Comparison of ENCODE assay signal across 23 cellular contexts in genomic region chr16:17866991-17867390, GRCh38.
DNase-seq lines count a peak whose midpoint lies in the region; FAIRE-seq and TF ChIP-seq lines count a peak whose summit lies in the region.
"Had no signal": no experiment of that assay in that cellular context is flagged by ENCODE, and none has a peak within 500 bp of the region (broad histone marks: within the 10 kb centered on the region; RNA-seq: fewer than 3 reads in every experiment).

No MANE protein-coding gene starts in this region.

- no peak overlapping the region for H4K8ac ChIP-seq in H1 (ENCODE audit: extremely low read depth, insufficient read depth, low read length)

- H3K9ac ChIP-seq in H1 (replicated peaks in 1 of 4; ENCODE audit: extremely low read depth in 1 of 4, low read depth in 3 of 4, low read length in 3 of 4), result no peak overlapping the region
- H3K9ac ChIP-seq: BLaER1 treated with 17β-estradiol and CSF1 and Interleukin-3, amounts not matched to agents 10 nM and 100 nM; GM23248 had no signal

- H2BK20ac ChIP-seq in H1 (ENCODE audit: low read length), result no peak overlapping the region

- H3K27ac ChIP-seq in H1 (ENCODE audit: low read depth, low read length), result no peak overlapping the region
- H3K27ac ChIP-seq: A549; BLaER1 treated with 17β-estradiol and CSF1 and Interleukin-3, amounts not matched to agents 10 nM and 100 nM; GM23248 had no signal

- TF ChIP-seq EP300 in H1 (IDR thresholded peaks at IDR 0.05; ENCODE audit: borderline replicate concordance in 1 of 2, low read depth in 2 of 2, low read length in 2 of 2), result no peak

- 98% methylated on average over 5 of the region's 5 CpGs; no CpG with 5 or more reads in 1 of the 2 experiments for WGBS in H1 (ENCODE audit: extremely low coverage in 1 of 2, insufficient coverage in 1 of 2, insufficient read length in 1 of 2, insufficient replicate concordance in 2 of 2, low coverage in 1 of 2, low lambda C conversion rate in 2 of 2, missing lambda C conversion rate in 1 of 2), 2 experiments

- no peak for TF ChIP-seq POLR2A in H1 (IDR thresholded peaks at IDR 0.05; ENCODE audit: control extremely low read depth in 1 of 2, low read depth in 2 of 2, low read length in 2 of 2)

- H3K27me3 Mint-ChIP-seq in nephron (ENCODE audit: low read depth), result no peaks in the 10 kb centered on the region

- no peaks in the 10 kb centered on the region for H3K79me2 ChIP-seq in H1 (ENCODE audit: control insufficient read depth in 1 of 2, insufficient read depth in 2 of 2, low read length in 2 of 2)

- no peak overlapping the region for H3K18ac ChIP-seq in H1 (ENCODE audit: extremely low read depth, low read length)

- POLR2A ChIA-PET in H1 (lab: Charles Lee; ENCODE audit: partially characterized antibody), result interaction anchor here (1.4 kb wide), 1 partner anchor 9 kb away, joined by 3 read pairs; no protein-coding TSS in a partner anchor

- no peak overlapping the region for H2AK5ac ChIP-seq in H1 (ENCODE audit: low read depth, low read length)

- H3K27me3 ChIP-seq in H1 (replicated peaks in 1 of 4; ENCODE audit: control insufficient read depth in 3 of 4, extremely low read depth in 1 of 4, insufficient read depth in 3 of 4, low read length in 3 of 4), result no peaks in the 10 kb centered on the region
- H3K27me3 ChIP-seq: BE2C; BLaER1 treated with 17β-estradiol and CSF1 and Interleukin-3, amounts not matched to agents 10 nM and 100 nM had no signal

- CTCF ChIA-PET in H1 (lab: Charles Lee; ENCODE audit: partially characterized antibody), result interaction anchor here (1.4 kb wide), 1 partner anchor 29 kb away, joined by 3 read pairs; no protein-coding TSS in a partner anchor

- DNase-seq in NCI-H82 (lab: John Stamatoyannopoulos, UW) (peak; percentile 20), NCI-H82 treated with DMSO at 0.1 percent for 48 hours (lab: John Stamatoyannopoulos, UW; ENCODE audit: unreplicated experiment) (no peak), H1 (ENCODE audit: low read depth in 1 of 2, low spot score in 2 of 2) (no peak), NCI-H2081 treated with DMSO at 0.1 percent for 48 hours (lab: John Stamatoyannopoulos, UW) (no peak), NCI-H1694 (lab: John Stamatoyannopoulos, UW) (no peak)
- no peak for DNase-seq in activated CD8-positive, alpha-beta memory T cell treated with anti-CD3 and anti-CD28 coated beads, Interleukin-2, amount 50 U/mL, for 4 hours
- DNase-seq: 8988T; ACHN; AML-193; BE2C; Calu3; CD4-positive, alpha-beta memory T cell; COR-L47; DMS53; DMS79 treated with DMSO at 0.1 percent for 48 hours; GM23248; H9 had no signal

- TF ChIP-seq CTCF in H1 (IDR thresholded peaks at IDR 0.05; ENCODE audit: control extremely low read depth in 1 of 3, insufficient read depth in 1 of 3, low read depth in 1 of 3, low read length in 3 of 3), result no peak
- TF ChIP-seq CTCF in nephron (IDR thresholded peaks at IDR 0.05; ENCODE audit: unreplicated experiment in 3 of 3), result no peak

- H3K23me2 ChIP-seq in H1 (ENCODE audit: low read depth, low read length), result no peaks in the 10 kb centered on the region

- H3K9me3 ChIP-seq in H1 (ENCODE audit: insufficient read depth in 2 of 2, low read depth in 1 of 2, low read length in 1 of 2), result no peaks in the 10 kb centered on the region; a peak in 1 of 4 replicates
- H3K9me3 ChIP-seq: A549; BE2C; BLaER1 treated with 17β-estradiol and CSF1 and Interleukin-3, amounts not matched to agents 10 nM and 100 nM had no signal

- H3K4me1 Mint-ChIP-seq in nephron, result no peaks in the 10 kb centered on the region
- H3K4me1 Mint-ChIP-seq: CD14-positive monocyte; CD4-positive, alpha-beta memory T cell had no signal

- no peak overlapping the region for H3K14ac ChIP-seq in H1 (ENCODE audit: insufficient read length)

- no peak overlapping the region for H2BK12ac ChIP-seq in H1 (ENCODE audit: low read depth, low read length)

- H2AFZ ChIP-seq in H1 (ENCODE audit: low read length), result peak overlapping the region; percentile 44; the same call in 1 of the 2 replicates
- H2AFZ ChIP-seq: GM23248 had no signal

- no peak overlapping the region for H3K23ac ChIP-seq in H1 (ENCODE audit: insufficient read length)

- no peaks in the 10 kb centered on the region for H4K20me1 ChIP-seq in H1 (replicated peaks in 1 of 2; ENCODE audit: control insufficient read depth in 1 of 2, insufficient read depth in 2 of 2, low read length in 2 of 2)
- H4K20me1 ChIP-seq: BLaER1 treated with 17β-estradiol and CSF1 and Interleukin-3, amounts not matched to agents 10 nM and 100 nM had no signal

- no peaks in the 10 kb centered on the region for H3K36me3 ChIP-seq in H1 (ENCODE audit: control insufficient read depth in 2 of 4, insufficient read depth in 4 of 4, low read length in 3 of 4)
- H3K36me3 ChIP-seq: BE2C; BLaER1 treated with 17β-estradiol and CSF1 and Interleukin-3, amounts not matched to agents 10 nM and 100 nM had no signal

- no peak overlapping the region for H3K4me3 Mint-ChIP-seq in nephron
- H3K4me3 Mint-ChIP-seq: CD14-positive monocyte; CD4-positive, alpha-beta memory T cell; H9 had no signal

- H3K9me3 Mint-ChIP-seq in nephron, result no peaks in the 10 kb centered on the region
- H3K9me3 Mint-ChIP-seq: CD4-positive, alpha-beta memory T cell; H9 had no signal

- H2BK5ac ChIP-seq in H1 (ENCODE audit: low read depth, low read length), result no peak overlapping the region

- no peaks in the 10 kb centered on the region for H3K36me3 Mint-ChIP-seq in nephron (ENCODE audit: low read depth)
- H3K36me3 Mint-ChIP-seq: CD14-positive monocyte; CD4-positive, alpha-beta memory T cell had no signal

- H3K4me2 ChIP-seq in H1 (ENCODE audit: insufficient read depth in 1 of 2, low read depth in 2 of 2, low read length in 2 of 2), result no peak overlapping the region
- H3K4me2 ChIP-seq: A549; BLaER1 treated with 17β-estradiol and CSF1 and Interleukin-3, amounts not matched to agents 10 nM and 100 nM had no signal

- H3K56ac ChIP-seq in H1 (replicated peaks; ENCODE audit: insufficient read length, low read depth, low read length), result no peak overlapping the region

- no peak overlapping the region for H4K5ac ChIP-seq in H1 (ENCODE audit: insufficient read length, low read depth, low read length)

- H2BK15ac ChIP-seq in H1 (ENCODE audit: low read length), result no peak overlapping the region

- no peak overlapping the region for H3K4me3 ChIP-seq in H1 (ENCODE audit: extremely low read depth in 1 of 4, insufficient read depth in 2 of 4, low read depth in 3 of 4, low read length in 4 of 4)
- H3K4me3 ChIP-seq: A549; BLaER1 treated with 17β-estradiol and CSF1 and Interleukin-3, amounts not matched to agents 10 nM and 100 nM; GM23248 had no signal

- no peak overlapping the region for H4K91ac ChIP-seq in H1 (replicated peaks; ENCODE audit: insufficient read length, low read length)

- no peak overlapping the region for H3K4ac ChIP-seq in H1 (replicated peaks; ENCODE audit: insufficient read length, low read depth, low read length)

- H3K79me1 ChIP-seq in H1 (ENCODE audit: low read depth, low read length), result no peaks in the 10 kb centered on the region

- no peak for FAIRE-seq in H1 (lab: Jason Lieb, UNC)
- FAIRE-seq: A549, G401.6, GM19239 had no signal

- TF ChIP-seq RAD21 in H1 (IDR thresholded peaks at IDR 0.05 in 1 of 2, conservative IDR thresholded peaks at IDR 0.05 in 1 of 2; ENCODE audit: low read depth in 2 of 2, low read length in 2 of 2), result no peak

- H2BK120ac ChIP-seq in H1 (replicated peaks; ENCODE audit: low read depth, low read length), result no peak overlapping the region

- H3K4me1 ChIP-seq in H1 (replicated peaks in 1 of 4; ENCODE audit: control insufficient read depth in 3 of 4, insufficient read depth in 4 of 4, low read length in 3 of 4), result no peaks in the 10 kb centered on the region
- H3K4me1 ChIP-seq: A549; BE2C; BLaER1 treated with 17β-estradiol and CSF1 and Interleukin-3, amounts not matched to agents 10 nM and 100 nM had no signal

- H3K27ac Mint-ChIP-seq in nephron, result peak overlapping the region in 2 of 3 experiments; percentile 32 to 66
- H3K27ac Mint-ChIP-seq: CD14-positive monocyte; CD4-positive, alpha-beta memory T cell had no signal

TF ChIP-seq in H1, 55 proteins besides CTCF, POLR2A, EP300 and RAD21 (continues in another document):
- TF ChIP-seq ZNF274 (IDR thresholded peaks at IDR 0.05; ENCODE audit: borderline replicate concordance, extremely low read depth, low read length), result no peak
- TF ChIP-seq MAX (IDR thresholded peaks at IDR 0.05), result no peak
- no peak for TF ChIP-seq SUZ12 (IDR thresholded peaks at IDR 0.05; ENCODE audit: low read length)
- no peak for TF ChIP-seq SRF (IDR thresholded peaks at IDR 0.05; ENCODE audit: low read depth, low read length)
- TF ChIP-seq POLR2AphosphoS5 (IDR thresholded peaks at IDR 0.05; ENCODE audit: low read depth, low read length), result no peak
- no peak for TF ChIP-seq E2F6 (IDR thresholded peaks at IDR 0.05)
- TF ChIP-seq FOSL1 (IDR thresholded peaks at IDR 0.05; ENCODE audit: insufficient read depth, low read depth, low read length), result no peak
- no peak for TF ChIP-seq BRCA1 (IDR thresholded peaks at IDR 0.05; ENCODE audit: low read depth, low read length)
- TF ChIP-seq CTBP2 (IDR thresholded peaks at IDR 0.05; ENCODE audit: borderline replicate concordance, insufficient read depth, insufficient read length, low read length), result no peak
- no peak for TF ChIP-seq EGR1 (IDR thresholded peaks at IDR 0.05; ENCODE audit: borderline replicate concordance, low read depth, low read length)
- TF ChIP-seq SAP30 (IDR thresholded peaks at IDR 0.05; ENCODE audit: insufficient read depth, insufficient replicate concordance, low read length), result no peak
- no peak for TF ChIP-seq GABPA (IDR thresholded peaks at IDR 0.05; ENCODE audit: borderline replicate concordance, insufficient read depth, low read length)
- no peak for TF ChIP-seq CREB1 (IDR thresholded peaks at IDR 0.05)
- TF ChIP-seq SP2 (IDR thresholded peaks at IDR 0.05; ENCODE audit: low read length), result no peak
- no peak for TF ChIP-seq TEAD4 (IDR thresholded peaks at IDR 0.05; ENCODE audit: low read depth, low read length)
- no peak for TF ChIP-seq ATF3 (IDR thresholded peaks at IDR 0.05; ENCODE audit: insufficient read depth, low read depth, low read length)
- TF ChIP-seq YY1 (IDR thresholded peaks at IDR 0.05; ENCODE audit: low read depth, low read length), result no peak
